Comparison of ENCODE assay signal across 9 cellular contexts in the genomic region with DNA sequence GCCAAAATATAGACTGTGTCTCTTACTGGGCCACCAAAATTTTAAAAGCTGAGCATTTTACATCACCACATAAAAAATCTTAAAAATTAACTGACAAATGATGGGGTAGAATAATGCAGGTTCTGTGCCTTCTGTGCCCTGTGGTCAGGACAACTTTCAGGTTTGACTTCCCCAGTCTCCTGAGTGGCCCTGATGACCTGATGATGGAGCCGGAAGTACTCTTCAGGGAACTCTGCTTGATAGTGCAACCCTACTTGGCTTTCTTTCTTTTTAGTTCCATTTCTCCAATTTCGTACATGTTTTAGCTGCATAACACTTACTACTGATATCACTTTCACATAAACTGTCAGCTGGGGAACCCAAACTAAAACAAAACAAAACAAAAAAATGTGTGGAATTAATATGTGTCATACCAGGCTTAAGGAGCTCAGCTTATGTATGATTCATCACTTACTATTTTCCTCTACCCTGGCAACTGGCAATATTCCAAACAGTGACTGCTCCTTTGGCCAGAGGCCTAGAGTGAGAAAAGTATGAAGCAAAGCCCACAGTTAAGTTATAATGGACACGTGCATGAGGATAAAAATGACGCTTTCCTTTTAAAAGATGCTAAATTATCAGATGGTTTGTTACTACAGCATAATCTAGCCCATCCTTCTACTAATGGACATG.
DNase-seq lines count a peak whose midpoint lies in the region; ATAC-seq and TF ChIP-seq lines count a peak whose summit lies in the region.
"Had no signal": no experiment of that assay in that cellular context is flagged by ENCODE, and none has a peak within 500 bp of the region (broad histone marks: within the 10 kb centered on the region; RNA-seq: fewer than 3 reads in every experiment).

No MANE protein-coding gene starts in this region.

- no peak for DNase-seq in DND-41
- peak; percentile 95 to 97 for DNase-seq in NCI-H446 (lab: John Stamatoyannopoulos, UW)
- DNase-seq in dermis microvascular lymphatic vessel endothelial cell (ENCODE audit: low read depth in 2 of 2): peak; percentile 68 to 88
- no peak for DNase-seq in activated CD4-positive, alpha-beta T cell treated with anti-CD3 and anti-CD28 coated beads for 4 hours
- DNase-seq in T-helper 9 cell: no peak
- DNase-seq in NCI-H82 (lab: John Stamatoyannopoulos, UW): no peak

- no peak overlapping the region for H3K4me3 Mint-ChIP-seq in nephron
- H3K4me3 Mint-ChIP-seq: neural crest cell had no signal

- H4K20me1 ChIP-seq in DND-41 (ENCODE audit: insufficient read depth, low read length): no peaks in the 10 kb centered on the region

- H3K9ac ChIP-seq in DND-41 (ENCODE audit: low read depth, low read length): no peak overlapping the region

- H3K27me3 ChIP-seq in DND-41 (ENCODE audit: insufficient read depth, low read length, poor library complexity): no peaks in the 10 kb centered on the region

- ATAC-seq in DND-41 (ENCODE audit: insufficient read depth, low read depth): no peak
- ATAC-seq in HG03045 (IDR thresholded peaks at IDR 0.05; ENCODE audit: unreplicated experiment): no peak

- H3K36me3 ChIP-seq in DND-41 (ENCODE audit: insufficient read depth, low read length): no peaks in the 10 kb centered on the region

- H3K27me3 Mint-ChIP-seq in nephron (ENCODE audit: low read depth): no peaks in the 10 kb centered on the region

- no peaks in the 10 kb centered on the region for H3K4me1 ChIP-seq in DND-41 (ENCODE audit: insufficient read depth, low read length)

- H3K9me3 Mint-ChIP-seq in nephron: peaks cover 9% of the 10 kb centered on the region

- no peak overlapping the region for H3K4me3 ChIP-seq in DND-41 (ENCODE audit: low read depth in 1 of 2, low read length in 2 of 2)

- no peaks in the 10 kb centered on the region for H3K79me2 ChIP-seq in DND-41 (ENCODE audit: insufficient read depth, low read length)

- H3K4me2 ChIP-seq in DND-41 (ENCODE audit: insufficient read depth, low read length): no peak overlapping the region

- no peak overlapping the region for H3K27ac ChIP-seq in DND-41 (ENCODE audit: low read length)

- H3K36me3 Mint-ChIP-seq in nephron (ENCODE audit: low read depth): no peaks in the 10 kb centered on the region

- peaks cover 18% of the 10 kb centered on the region for H3K4me1 Mint-ChIP-seq in nephron
- H3K4me1 Mint-ChIP-seq: neural crest cell had no signal

- peak overlapping the region; percentile 55 for H2AFZ ChIP-seq in DND-41 (ENCODE audit: low read depth, low read length)

- H3K27ac Mint-ChIP-seq in nephron: peak overlapping the region; percentile 26 to 71 (median 51)

- H3K9me3 ChIP-seq in DND-41 (ENCODE audit: insufficient read depth, low read length, severe bottlenecking): no peaks in the 10 kb centered on the region

- TF ChIP-seq CTCF in DND-41 (IDR thresholded peaks at IDR 0.05; ENCODE audit: borderline replicate concordance, extremely low read depth, low read length, poor library complexity, severe bottlenecking) (no peak), nephron (IDR thresholded peaks at IDR 0.05; ENCODE audit: unreplicated experiment in 3 of 3) (no peak)

Comparison
In these comparisons a context has a peak if more than half of its experiments do, and no peak if none do; other contexts are left out.
1. DNase-seq: peak in NCI-H446 (2 of 2) and dermis microvascular lymphatic vessel endothelial cell (2 of 2); none in DND-41 (single experiment), activated CD4-positive, alpha-beta T cell treated with anti-CD3 and anti-CD28 coated beads for 4 hours (0 of 2), T-helper 9 cell (single experiment) and NCI-H82 (single experiment).